19 cellular contexts compared by ENCODE assay signal in the genomic region with DNA sequence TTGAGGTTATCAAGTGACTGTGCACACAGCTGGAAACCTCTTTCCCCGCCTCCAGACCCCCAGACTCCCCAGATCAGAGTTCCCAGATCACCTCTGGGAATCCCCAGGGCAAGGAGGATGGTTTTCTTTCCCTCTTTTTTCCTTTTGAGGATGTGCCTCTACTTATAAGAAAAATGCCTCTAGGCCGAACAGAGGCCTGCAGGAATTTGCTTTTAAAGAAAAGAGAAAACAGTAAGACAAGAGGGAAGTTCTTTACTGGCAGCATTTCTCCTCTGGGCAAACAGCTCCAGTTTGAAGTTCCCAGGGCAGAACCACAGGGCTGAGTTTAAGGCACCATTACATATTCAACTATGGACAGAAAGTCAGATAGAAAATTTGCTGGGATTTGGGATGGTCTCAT.
"Had no signal": no experiment of that assay in that cellular context is flagged by ENCODE, and none has a peak within 500 bp of the region (broad histone marks: within the 10 kb centered on the region; RNA-seq: fewer than 3 reads in every experiment).

No MANE protein-coding gene starts in this region.

- ATAC-seq: body of pancreas, left cardiac atrium, lower lobe of right lung, SK-N-SH treated with all-trans-retinoic acid at 6 μM for 48 hours had no signal

- H3K27me3 Mint-ChIP-seq: activated CD4-positive, alpha-beta memory T cell treated with anti-CD3 and anti-CD28 coated beads for 36 hours; activated T-cell treated with anti-CD3 and anti-CD28 coated beads, Interleukin-2, amount 50 U/mL, for 24 hours; naive B cell had no signal

- H3K4me3 Mint-ChIP-seq: activated CD4-positive, alpha-beta memory T cell treated with anti-CD3 and anti-CD28 coated beads for 36 hours; activated naive CD4-positive, alpha-beta T cell treated with anti-CD3 and anti-CD28 coated beads, Interleukin-2, amount 50 U/mL, for 24 hours; activated T-cell treated with anti-CD3 and anti-CD28 coated beads, Interleukin-2, amount 50 U/mL, for 24 hours had no signal

- H3K27ac ChIP-seq: body of pancreas, lower lobe of right lung, sigmoid colon, stomach, testis, VCaP had no signal

- H3K9me3 Mint-ChIP-seq: activated naive CD4-positive, alpha-beta T cell treated with anti-CD3 and anti-CD28 coated beads, Interleukin-2, amount 50 U/mL, for 24 hours had no signal

- H3K4me1 Mint-ChIP-seq: activated naive CD4-positive, alpha-beta T cell treated with anti-CD3 and anti-CD28 coated beads, Interleukin-2, amount 50 U/mL, for 24 hours; naive B cell had no signal

- H3K4me3 ChIP-seq: body of pancreas, lower lobe of right lung, sigmoid colon, stomach, testis had no signal

- H3K36me3 Mint-ChIP-seq: activated CD4-positive, alpha-beta memory T cell treated with anti-CD3 and anti-CD28 coated beads for 36 hours; activated naive CD4-positive, alpha-beta T cell treated with anti-CD3 and anti-CD28 coated beads, Interleukin-2, amount 50 U/mL, for 24 hours; naive B cell had no signal

- H3K9me3 ChIP-seq: body of pancreas, lower lobe of right lung, sigmoid colon, stomach, testis had no signal

- H3K27ac Mint-ChIP-seq: activated CD4-positive, alpha-beta memory T cell treated with anti-CD3 and anti-CD28 coated beads for 36 hours; activated naive CD4-positive, alpha-beta T cell treated with anti-CD3 and anti-CD28 coated beads, Interleukin-2, amount 50 U/mL, for 24 hours; activated T-cell treated with anti-CD3 and anti-CD28 coated beads, Interleukin-2, amount 50 U/mL, for 24 hours; naive B cell had no signal

- H3K36me3 ChIP-seq: lower lobe of right lung, sigmoid colon, stomach had no signal

- H3K4me1 ChIP-seq: body of pancreas, lower lobe of right lung, sigmoid colon, stomach, testis had no signal

- H3K27me3 ChIP-seq: body of pancreas, sigmoid colon, stomach, testis had no signal

- DNase-seq: activated CD4-positive, alpha-beta memory T cell treated with anti-CD3 and anti-CD28 coated beads for 36 hours; activated T-cell treated with anti-CD3 and anti-CD28 coated beads, Interleukin-2, amount 50 U/mL, for 24 hours; amniotic stem cell; body of pancreas; caudate nucleus; effector CD4-positive, alpha-beta T cell; foreskin fibroblast; glutamatergic neuron; left cardiac atrium; lower lobe of right lung; naive B cell; occipital lobe; sigmoid colon; stimulated activated CD4-positive, alpha-beta T cell treated with anti-CD3 and anti-CD28 coated beads, Interleukin-2, amount 100 ng/mL, for 24 hours; stomach; testis had no signal
